In the genomic region with DNA sequence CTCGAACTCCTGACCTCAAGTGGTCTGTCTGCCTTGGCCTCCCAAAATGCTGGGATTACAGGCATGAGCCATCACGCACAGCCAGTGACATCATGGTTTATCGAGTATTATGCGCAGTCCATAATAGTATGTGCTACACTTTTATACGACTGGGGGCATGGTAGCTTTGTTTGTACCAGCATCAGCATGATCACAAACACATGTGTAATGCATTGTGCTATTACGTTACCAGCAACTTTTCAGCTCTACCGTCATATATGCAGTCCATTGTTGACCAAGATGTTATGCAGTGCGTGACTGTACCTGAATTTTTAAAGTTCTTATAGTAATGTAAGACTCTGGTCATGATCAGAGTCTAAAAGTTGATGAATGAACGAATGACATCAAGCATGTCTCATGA, we compare ENCODE assay signal across 21 cellular contexts.
"Had no signal": no experiment of that assay in that cellular context is flagged by ENCODE, and none has a peak within 500 bp of the region (broad histone marks: within the 10 kb centered on the region; RNA-seq: fewer than 3 reads in every experiment).

No MANE protein-coding gene starts in this region.

- H3K4me3 ChIP-seq: coronary artery, dorsolateral prefrontal cortex, esophagus muscularis mucosa, gastroesophageal sphincter, heart left ventricle, left lung, lower lobe of right lung had no signal

- H3K27ac ChIP-seq: coronary artery, dorsolateral prefrontal cortex, esophagus muscularis mucosa, foreskin keratinocyte, gastroesophageal sphincter, heart left ventricle, left lung, lower lobe of right lung had no signal

- H3K36me3 Mint-ChIP-seq: memory B cell had no signal

- H3K27me3 ChIP-seq: dorsolateral prefrontal cortex, esophagus muscularis mucosa, foreskin keratinocyte, gastroesophageal sphincter, heart left ventricle, left lung had no signal

- H3K4me1 ChIP-seq: esophagus muscularis mucosa, foreskin keratinocyte, gastroesophageal sphincter, heart left ventricle, left lung, lower lobe of right lung had no signal

- H3K9me3 ChIP-seq: esophagus muscularis mucosa, gastroesophageal sphincter, heart left ventricle, left lung, lower lobe of right lung had no signal

- DNase-seq: dermis blood vessel endothelial cell; dorsolateral prefrontal cortex; effector CD4-positive, alpha-beta T cell; effector memory CD4-positive, alpha-beta T cell; foreskin keratinocyte; heart left ventricle; hippocampal formation; left cardiac atrium; left lung; left ventricle myocardium superior; lower lobe of right lung; mesendoderm; midbrain had no signal

- FAIRE-seq: colon, endothelial cell of umbilical vein, frontal cortex, keratinocyte had no signal

- H3K4me1 Mint-ChIP-seq: memory B cell had no signal

- H3K4me3 Mint-ChIP-seq: memory B cell had no signal

- ATAC-seq: foreskin keratinocyte, gastroesophageal sphincter, heart left ventricle, left cardiac atrium, left lung, left ventricle myocardium superior, lower lobe of right lung had no signal

- H3K27ac Mint-ChIP-seq: memory B cell had no signal

- H3K9me3 Mint-ChIP-seq: memory B cell had no signal
